ENCODE assay signal across 21 cellular contexts in genomic region chr13:73576291-73576690, GRCh38.
"Had no signal": no experiment of that assay in that cellular context is flagged by ENCODE, and none has a peak within 500 bp of the region (broad histone marks: within the 10 kb centered on the region; RNA-seq: fewer than 3 reads in every experiment).

No MANE protein-coding gene starts in this region.

- H3K4me3 Mint-ChIP-seq: immature natural killer cell had no signal

- H3K27me3 ChIP-seq: dorsolateral prefrontal cortex, esophagus muscularis mucosa, foreskin keratinocyte, gastroesophageal sphincter, heart left ventricle, hepatocyte, left lung had no signal

- ATAC-seq: foreskin keratinocyte, gastroesophageal sphincter, heart left ventricle, left cardiac atrium, left lung, left ventricle myocardium superior, lower lobe of right lung had no signal

- H3K36me3 Mint-ChIP-seq: immature natural killer cell had no signal

- H3K27ac Mint-ChIP-seq: immature natural killer cell had no signal

- H3K27ac ChIP-seq: coronary artery, dorsolateral prefrontal cortex, esophagus muscularis mucosa, foreskin keratinocyte, gastroesophageal sphincter, heart left ventricle, hepatocyte, left lung, lower lobe of right lung had no signal

- H3K4me3 ChIP-seq: coronary artery, dorsolateral prefrontal cortex, esophagus muscularis mucosa, gastroesophageal sphincter, heart left ventricle, hepatocyte, left lung, lower lobe of right lung had no signal

- H3K9me3 Mint-ChIP-seq: immature natural killer cell had no signal

- H3K4me1 Mint-ChIP-seq: immature natural killer cell had no signal

- H3K4me1 ChIP-seq: esophagus muscularis mucosa, foreskin keratinocyte, gastroesophageal sphincter, heart left ventricle, left lung, lower lobe of right lung had no signal

- DNase-seq: dermis blood vessel endothelial cell; dorsolateral prefrontal cortex; effector CD4-positive, alpha-beta T cell; effector memory CD4-positive, alpha-beta T cell; foreskin keratinocyte; heart left ventricle; hypothalamus; immature natural killer cell; islet precursor cell; kidney; kidney glomerular epithelial cell; left cardiac atrium; left lung; left ventricle myocardium superior; lower lobe of right lung; mesenchymal stem cell; midbrain had no signal

- H3K9me3 ChIP-seq: esophagus muscularis mucosa, gastroesophageal sphincter, heart left ventricle, left lung, lower lobe of right lung had no signal

- H3K36me3 ChIP-seq: esophagus muscularis mucosa, gastroesophageal sphincter, heart left ventricle, left lung, lower lobe of right lung had no signal
